ENCODE assay signal across 21 cellular contexts in genomic region chr2:239952665-239953417, GRCh38.
DNase-seq lines count a peak whose midpoint lies in the region; ATAC-seq and TF ChIP-seq lines count a peak whose summit lies in the region.
"Had no signal": no experiment of that assay in that cellular context is flagged by ENCODE, and none has a peak within 500 bp of the region (broad histone marks: within the 10 kb centered on the region; RNA-seq: fewer than 3 reads in every experiment).

No MANE protein-coding gene starts in this region.

- H3K4me3 Mint-ChIP-seq in glutamatergic neuron (ENCODE audit: unreplicated experiment), result no peak overlapping the region
- no peak overlapping the region for H3K4me3 Mint-ChIP-seq in nephron
- H3K4me3 Mint-ChIP-seq: memory B cell, T-helper 17 cell had no signal

- H3K9me3 Mint-ChIP-seq in glutamatergic neuron (ENCODE audit: unreplicated experiment), result peaks cover 8% of the 10 kb centered on the region
- no peaks in the 10 kb centered on the region for H3K9me3 Mint-ChIP-seq in nephron
- H3K9me3 Mint-ChIP-seq: activated T-helper 2 cell treated with anti-CD3 and anti-CD28 coated beads, Interferon-gamma antibody, Interleukin-2, Interleukin-4, amounts not matched to agents 10 μg/mL and 5 μg/mL and 100 μg/mL, durations not matched to agents 14 hours and 24 hours and 36 hours; memory B cell had no signal

- CTCF ChIA-PET in Panc1 (lab: Charles Lee), result no interaction called here

- H3K4me1 ChIP-seq in Panc1 (ENCODE audit: control insufficient read depth, insufficient read depth, low read length), result no peaks in the 10 kb centered on the region
- peaks cover 6 to 11% of the 10 kb centered on the region in 2 donors for H3K4me1 ChIP-seq in adrenal gland (replicated peaks in 1 of 2)
- H3K4me1 ChIP-seq: HAP-1 had no signal

- H3K27ac Mint-ChIP-seq in glutamatergic neuron (ENCODE audit: unreplicated experiment), result peak overlapping the region; percentile 48
- peak overlapping the region in 2 of 3 experiments; percentile 67 to 81 for H3K27ac Mint-ChIP-seq in nephron
- H3K27ac Mint-ChIP-seq: activated T-helper 2 cell treated with anti-CD3 and anti-CD28 coated beads, Interferon-gamma antibody, Interleukin-2, Interleukin-4, amounts not matched to agents 10 μg/mL and 5 μg/mL and 100 μg/mL, durations not matched to agents 14 hours and 24 hours and 36 hours; memory B cell; T-helper 17 cell had no signal

- intact Hi-C loops in Panc1 (cut with micrococcal nuclease; ENCODE audit: unreplicated experiment), result no loop called here
- intact Hi-C loops in adrenal gland (cut with DNase I), result no loop called here

- BruUV-seq in Panc1 (replicated peaks; lab: Mats Ljungman, UMichigan), result no TSS peak

- H3K36me3 ChIP-seq in Panc1 (ENCODE audit: control insufficient read depth, insufficient read depth, low read length) (no peaks in the 10 kb centered on the region), adrenal gland (replicated peaks in 1 of 2) (no peaks in the 10 kb centered on the region)
- H3K36me3 ChIP-seq: HAP-1 had no signal

- DNase-seq in Panc1 (ENCODE audit: low read depth, low spot score) (no peak), glutamatergic neuron (no peak), substantia nigra (lab: John Stamatoyannopoulos, UW) (peak in 6 of 49 donors; percentile 27 to 52 (median 39)), NCI-H748 treated with DMSO at 0.1 percent for 48 hours (lab: John Stamatoyannopoulos, UW) (no peak), adrenal gland (no peak)
- DNase-seq: activated CD4-positive, CD25-positive, alpha-beta regulatory T cell; activated CD8-positive, alpha-beta memory T cell treated with anti-CD3 and anti-CD28 coated beads for 24 hours; COR-L47; cortex of kidney; GDM1; NCI-H1694; NCI-H345; SHP77 treated with DMSO at 0.1 percent for 48 hours had no signal

- H3K27ac ChIP-seq in Panc1 (ENCODE audit: low read length) (no peak overlapping the region), substantia nigra (ENCODE audit: low read depth, low read length, poor library complexity, severe bottlenecking) (peak overlapping the region; percentile 19), adrenal gland (no peak overlapping the region)

- H3K4me1 Mint-ChIP-seq in glutamatergic neuron (ENCODE audit: low read depth, unreplicated experiment) (peaks cover 17% of the 10 kb centered on the region), nephron (peaks cover 28% of the 10 kb centered on the region)
- H3K4me1 Mint-ChIP-seq: memory B cell, T-helper 17 cell had no signal

- TF ChIP-seq CTCF in Panc1 (IDR thresholded peaks at IDR 0.05) (no peak), glutamatergic neuron (IDR thresholded peaks at IDR 0.05; ENCODE audit: partially characterized antibody, unreplicated experiment) (no peak), nephron (IDR thresholded peaks at IDR 0.05; ENCODE audit: unreplicated experiment in 3 of 3) (no peak), adrenal gland (IDR thresholded peaks at IDR 0.05) (no peak)

- H3K9me3 ChIP-seq in Panc1 (ENCODE audit: control insufficient read depth, insufficient read depth, low read depth, low read length) (no peaks in the 10 kb centered on the region), adrenal gland (replicated peaks in 1 of 3) (no peaks in the 10 kb centered on the region)
- H3K9me3 ChIP-seq: HAP-1 had no signal

- H3K27me3 ChIP-seq in Panc1 (ENCODE audit: control insufficient read depth, insufficient read depth, low read length), result no peaks in the 10 kb centered on the region
- no peaks in the 10 kb centered on the region for H3K27me3 ChIP-seq in adrenal gland

- in situ Hi-C loops in Panc1 (cut with HindIII; ENCODE audit: low pct_unique_long_range_greater_than_20kb, low sequenced_read_pairs), result no loop called here

- H3K27me3 Mint-ChIP-seq in glutamatergic neuron (ENCODE audit: unreplicated experiment) (peaks cover 8% of the 10 kb centered on the region), nephron (ENCODE audit: low read depth) (no peaks in the 10 kb centered on the region)
- H3K27me3 Mint-ChIP-seq: memory B cell, T-helper 17 cell had no signal

- no peak overlapping the region for H3K4me3 ChIP-seq in Panc1 (ENCODE audit: low read depth in 2 of 2, low read length in 2 of 2)
- H3K4me3 ChIP-seq in adrenal gland, result no peak overlapping the region
- H3K4me3 ChIP-seq: HAP-1, skin epidermis had no signal

- TF ChIP-seq POLR2A in adrenal gland (IDR thresholded peaks at IDR 0.05), result no peak

- 83 to 92% (median 87%) methylated on average over 5 to 16 of the region's 16 CpGs for WGBS in adrenal gland, 4 donors

- ATAC-seq in Panc1 (0 out of 2 replicates have a peak, but pooled peaks have one; percentile 11), GM18909 (IDR thresholded peaks at IDR 0.05; ENCODE audit: poor library complexity, unreplicated experiment) (no peak), GM19395 (IDR thresholded peaks at IDR 0.05; ENCODE audit: unreplicated experiment) (no peak)
- ATAC-seq: T-helper 17 cell had no signal

- H3K36me3 Mint-ChIP-seq in glutamatergic neuron (ENCODE audit: unreplicated experiment) (peaks cover 17% of the 10 kb centered on the region), nephron (ENCODE audit: low read depth) (peaks cover 5% of the 10 kb centered on the region)

- POLR2A ChIA-PET in Panc1 (lab: Charles Lee), result no interaction called here
